ENCODE assay signal across 8 cellular contexts in the genomic region with DNA sequence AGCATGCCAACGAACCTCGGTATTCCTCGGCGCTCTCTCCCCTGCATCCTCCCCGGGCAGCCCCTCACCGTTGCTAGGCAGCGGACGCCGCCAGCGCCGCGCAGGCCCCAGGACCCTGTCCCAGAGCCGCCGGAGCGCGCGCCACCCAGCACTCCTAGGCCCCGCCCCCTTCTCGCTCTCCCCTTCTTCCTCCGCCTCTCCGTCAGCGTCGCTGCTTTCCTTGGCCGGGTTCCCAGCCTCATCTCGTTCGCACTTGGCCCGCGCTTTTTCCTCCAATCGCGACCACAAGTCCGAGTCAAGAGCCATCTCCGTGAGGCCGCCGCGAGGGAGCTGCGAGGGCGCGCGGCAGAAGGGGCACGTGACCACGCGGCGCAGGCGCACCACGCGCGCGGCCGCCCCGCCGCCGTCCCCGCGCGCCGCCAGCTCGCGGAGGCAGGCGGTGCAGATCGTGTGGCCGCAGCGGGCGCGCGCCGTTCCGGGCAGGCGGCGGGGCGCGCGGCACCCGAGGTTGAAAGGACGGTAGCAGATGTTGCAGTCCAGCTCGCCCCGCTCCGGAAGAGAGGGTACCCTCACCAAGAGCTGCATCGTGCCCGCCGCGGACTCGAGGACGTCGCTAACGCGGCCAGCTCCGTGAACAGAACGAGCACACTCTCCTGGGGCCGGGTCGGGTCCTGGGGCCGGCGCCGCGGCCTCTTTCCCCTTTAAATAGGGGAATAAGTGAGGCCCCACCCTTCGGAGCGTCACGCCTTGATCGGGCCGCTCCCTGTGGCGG. TPM values are rescaled to one million over a fixed set of nuclear protein-coding genes. Genes with fewer than 3 reads are reported as not detected.
DNase-seq lines count a peak whose midpoint lies in the region; TF ChIP-seq lines count a peak whose summit lies in the region.

A gene (minus strand): TSS at position 679 of the 772 bp plus-strand sequence. CDS start 94 bp downstream, at position 585.

- H3K79me2 ChIP-seq in MM.1S (ENCODE audit: low read length), result no peaks in the 10 kb centered on the region
- no peaks in the 10 kb centered on the region for H3K79me2 ChIP-seq in neural progenitor cell (ENCODE audit: low read depth)

- H3K27ac ChIP-seq in MM.1S (ENCODE audit: low read length) (peak within 1 kb of the TSS; percentile 50; the same call in 1 of the 2 replicates), neural progenitor cell (no peak within 1 kb of the TSS), stomach (peak within 1 kb of the TSS; percentile 89 to 96 (median 93))

- H3K9me3 ChIP-seq in MM.1S (replicated peaks; ENCODE audit: insufficient read depth, low read length) (no peaks in the 10 kb centered on the region), neural progenitor cell (ENCODE audit: low read depth) (no peaks in the 10 kb centered on the region), stomach (no peaks in the 10 kb centered on the region)

- TF ChIP-seq EP300 in stomach (IDR thresholded peaks at IDR 0.05), result no peak

- H3K27me3 Mint-ChIP-seq in neural progenitor cell (ENCODE audit: insufficient read depth, low read depth), result peaks cover 11% of the 10 kb centered on the region

- TF ChIP-seq CTCF in MM.1S (IDR thresholded peaks at IDR 0.05; ENCODE audit: low read length), result no peak
- no peak for TF ChIP-seq CTCF in foreskin fibroblast (IDR thresholded peaks at IDR 0.05; ENCODE audit: low read depth, low read length)
- TF ChIP-seq CTCF in neural progenitor cell (IDR thresholded peaks at IDR 0.05), result no peak
- no peak for TF ChIP-seq CTCF in stomach (IDR thresholded peaks at IDR 0.05)

- H2AFZ ChIP-seq in MM.1S (ENCODE audit: low read length) (peak within 1 kb of the TSS; percentile 67), neural progenitor cell (replicated peaks) (peak within 1 kb of the TSS; percentile 88)

- H3K4me3 ChIP-seq in H7 (ENCODE audit: insufficient read depth, low read depth, low read length) (peak within 1 kb of the TSS; percentile 58), MM.1S (ENCODE audit: low read length) (peak within 1 kb of the TSS; percentile 56), foreskin fibroblast (ENCODE audit: low read depth in 1 of 2, low read length in 2 of 2) (peak within 1 kb of the TSS; percentile 68 to 73), neural progenitor cell (peak within 1 kb of the TSS; percentile 45), stomach (peak within 1 kb of the TSS; percentile 56 to 67 (median 61))

- H3K4me2 ChIP-seq in MM.1S (ENCODE audit: low read depth, low read length), result peak within 1 kb of the TSS; percentile 67
- peak within 1 kb of the TSS; percentile 75 for H3K4me2 ChIP-seq in neural progenitor cell

- peak; percentile 99 for DNase-seq in DMS79 treated with DMSO at 0.1 percent for 48 hours (lab: John Stamatoyannopoulos, UW)
- peak; percentile 95 for DNase-seq in H7
- DNase-seq in MM.1S, result peak; percentile 56
- DNase-seq in SHP77 treated with DMSO at 0.1 percent for 48 hours (lab: John Stamatoyannopoulos, UW), result peak; percentile 94
- DNase-seq in activated gamma-delta T cell treated with Interleukin-2 at 50 U/mL for 16 hours, result peak; percentile 75
- peak; percentile 97 to 98 for DNase-seq in foreskin fibroblast
- DNase-seq in neural progenitor cell (ENCODE audit: low spot score), result peak; percentile 95
- peak; percentile 91 for DNase-seq in stomach

- no peaks in the 10 kb centered on the region for H3F3A ChIP-seq in MM.1S (ENCODE audit: insufficient read depth, low read length)
- peaks cover 22% of the 10 kb centered on the region for H3F3A ChIP-seq in neural progenitor cell (ENCODE audit: low read depth)

- H3K9me2 ChIP-seq in MM.1S (replicated peaks; ENCODE audit: insufficient read depth, low read length), result no peaks in the 10 kb centered on the region

- peaks cover 19% of the 10 kb centered on the region for H3K4me1 Mint-ChIP-seq in neural progenitor cell

- peak within 1 kb of the TSS; percentile 88 for H3K4me3 Mint-ChIP-seq in neural progenitor cell

- H3K9ac ChIP-seq in MM.1S (ENCODE audit: low read length) (peak within 1 kb of the TSS; percentile 49; the same call in 1 of the 2 replicates), neural progenitor cell (no peak within 1 kb of the TSS)

- H3K36me3 ChIP-seq in H7 (replicated peaks; ENCODE audit: control insufficient read depth, insufficient read depth, low read length) (no peaks in the 10 kb centered on the region), MM.1S (replicated peaks; ENCODE audit: insufficient read depth, low read length) (no peaks in the 10 kb centered on the region), neural progenitor cell (no peaks in the 10 kb centered on the region), stomach (peaks cover under 1 to 16% (median 15%) of the 10 kb centered on the region in 4 donors)

- H3K4me1 ChIP-seq in MM.1S (ENCODE audit: low read length) (no peaks in the 10 kb centered on the region), neural progenitor cell (peaks cover 4% of the 10 kb centered on the region), stomach (peaks cover 20 to 48% (median 38%) of the 10 kb centered on the region in 4 donors)

- H4K20me1 ChIP-seq in MM.1S (ENCODE audit: insufficient read depth, low read length), result no peaks in the 10 kb centered on the region
- peaks cover 3% of the 10 kb centered on the region for H4K20me1 ChIP-seq in neural progenitor cell (ENCODE audit: low read depth)

- no peaks in the 10 kb centered on the region for H3K36me3 Mint-ChIP-seq in neural progenitor cell

- TF ChIP-seq POLR2A in stomach (IDR thresholded peaks at IDR 0.05), result no peak

- H3K27me3 ChIP-seq in H7 (ENCODE audit: control insufficient read depth, insufficient read depth, low read length) (peaks cover 43% of the 10 kb centered on the region), MM.1S (replicated peaks; ENCODE audit: insufficient read depth, low read length) (peaks cover 30% of the 10 kb centered on the region), neural progenitor cell (peaks cover 62% of the 10 kb centered on the region), stomach (no peaks in the 10 kb centered on the region)

- WGBS in stomach, 5 donors, result 0 to 2% (median 1%) methylated on average over 33 to 100 of the region's 100 CpGs

- H3K27ac Mint-ChIP-seq in neural progenitor cell, result peak within 1 kb of the TSS; percentile 76

- H3K9me3 Mint-ChIP-seq in neural progenitor cell, result no peaks in the 10 kb centered on the region

- intact Hi-C loops in stomach (cut with DNase I; ENCODE audit: low total_unique reads), result no loop called here

RNA-seq across cellular contexts. Expression of the gene that starts here (rescaled TPM):
- total RNA-seq in H7 (2014; rRNA removed; shearing (Covaris generic)), result 0.17 and 2.0 TPM in 2 replicates
- total RNA-seq in neural progenitor cell (ENCODE audit: low replicate concordance) (4.0 and 4.8 TPM in 2 replicates), stomach (1 to 10 TPM in 4 of 5 donors, not detected in 1; 1.0 to 9.3 (median 6.0) TPM)
- 1 to 10 TPM; 1.1 to 3.4 (median 1.2) TPM for polyA plus RNA-seq in stomach
